Comparison of ENCODE assay signal across 2 cellular contexts in the genomic region with DNA sequence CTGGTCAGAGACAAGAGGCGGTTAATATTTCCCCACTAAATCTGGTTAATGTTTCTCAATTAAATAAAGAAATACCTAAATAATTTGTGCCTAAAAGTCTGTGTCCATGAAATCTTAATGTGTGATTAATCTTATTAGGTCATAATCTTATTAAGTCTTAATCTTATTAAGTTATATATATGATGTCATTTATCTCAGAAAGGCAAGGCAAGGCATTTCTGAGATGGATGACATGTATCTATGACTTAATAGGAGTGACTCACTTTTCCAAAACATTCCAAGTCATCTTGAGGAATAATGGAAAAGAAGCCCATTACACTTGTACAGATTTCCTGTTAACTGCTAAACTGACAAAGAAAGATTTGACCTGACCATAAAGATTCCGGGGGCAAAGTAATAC.
TF ChIP-seq lines count a peak whose summit lies in the region.

No MANE protein-coding gene starts in this region.

TF ChIP-seq in SK-N-SH treated with all-trans-retinoic acid at 6 μM for 48 hours, 23 proteins besides CTCF, POLR2A, EP300 and RAD21 (continued from another document):
- TF ChIP-seq, protein P1, sequence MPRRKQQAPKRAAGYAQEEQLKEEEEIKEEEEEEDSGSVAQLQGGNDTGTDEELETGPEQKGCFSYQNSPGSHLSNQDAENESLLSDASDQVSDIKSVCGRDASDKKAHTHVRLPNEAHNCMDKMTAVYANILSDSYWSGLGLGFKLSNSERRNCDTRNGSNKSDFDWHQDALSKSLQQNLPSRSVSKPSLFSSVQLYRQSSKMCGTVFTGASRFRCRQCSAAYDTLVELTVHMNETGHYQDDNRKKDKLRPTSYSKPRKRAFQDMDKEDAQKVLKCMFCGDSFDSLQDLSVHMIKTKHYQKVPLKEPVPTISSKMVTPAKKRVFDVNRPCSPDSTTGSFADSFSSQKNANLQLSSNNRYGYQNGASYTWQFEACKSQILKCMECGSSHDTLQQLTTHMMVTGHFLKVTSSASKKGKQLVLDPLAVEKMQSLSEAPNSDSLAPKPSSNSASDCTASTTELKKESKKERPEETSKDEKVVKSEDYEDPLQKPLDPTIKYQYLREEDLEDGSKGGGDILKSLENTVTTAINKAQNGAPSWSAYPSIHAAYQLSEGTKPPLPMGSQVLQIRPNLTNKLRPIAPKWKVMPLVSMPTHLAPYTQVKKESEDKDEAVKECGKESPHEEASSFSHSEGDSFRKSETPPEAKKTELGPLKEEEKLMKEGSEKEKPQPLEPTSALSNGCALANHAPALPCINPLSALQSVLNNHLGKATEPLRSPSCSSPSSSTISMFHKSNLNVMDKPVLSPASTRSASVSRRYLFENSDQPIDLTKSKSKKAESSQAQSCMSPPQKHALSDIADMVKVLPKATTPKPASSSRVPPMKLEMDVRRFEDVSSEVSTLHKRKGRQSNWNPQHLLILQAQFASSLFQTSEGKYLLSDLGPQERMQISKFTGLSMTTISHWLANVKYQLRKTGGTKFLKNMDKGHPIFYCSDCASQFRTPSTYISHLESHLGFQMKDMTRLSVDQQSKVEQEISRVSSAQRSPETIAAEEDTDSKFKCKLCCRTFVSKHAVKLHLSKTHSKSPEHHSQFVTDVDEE (CRISPR knock-in tag; IDR thresholded peaks at IDR 0.05) = no peak
- peak; percentile 69; the same call in 1 of the 2 replicates for TF ChIP-seq ZFP3 (CRISPR knock-in tag; IDR thresholded peaks at IDR 0.05)
- TF ChIP-seq OSR1 (CRISPR knock-in tag; IDR thresholded peaks at IDR 0.05) = no peak
- TF ChIP-seq CREB5 (CRISPR knock-in tag; IDR thresholded peaks at IDR 0.05; ENCODE audit: low read depth) = peak; percentile 91
- peak; percentile 70 for TF ChIP-seq SNAI2 (CRISPR knock-in tag; IDR thresholded peaks at IDR 0.05)
- TF ChIP-seq CSDC2 (CRISPR knock-in tag; IDR thresholded peaks at IDR 0.05) = no peak
TF ChIP-seq in SK-N-SH treated with all-trans-retinoic acid at 6 μM for 48 hours: peak in this region for 4.

TF ChIP-seq in SK-N-SH, 30 proteins besides CTCF, POLR2A, EP300 and RAD21 (continued from another document):
- no peak for TF ChIP-seq RXRA (IDR thresholded peaks at IDR 0.05; ENCODE audit: borderline replicate concordance, low read depth)
- TF ChIP-seq MAX (IDR thresholded peaks at IDR 0.05; ENCODE audit: low read depth) = no peak
- TF ChIP-seq NFIC (IDR thresholded peaks at IDR 0.05; ENCODE audit: borderline replicate concordance) = no peak
- TF ChIP-seq MEF2A (IDR thresholded peaks at IDR 0.05; ENCODE audit: borderline replicate concordance, low read depth) = no peak
- no peak for TF ChIP-seq USF2 (IDR thresholded peaks at IDR 0.05; ENCODE audit: borderline replicate concordance, low read depth, low read length)
- no peak for TF ChIP-seq USF1 (IDR thresholded peaks at IDR 0.05; ENCODE audit: borderline replicate concordance, low read depth)
- TF ChIP-seq PBX3 (IDR thresholded peaks at IDR 0.05) = no peak
- TF ChIP-seq GATA2 (CRISPR knock-in tag; IDR thresholded peaks at IDR 0.05) = no peak
- no peak for TF ChIP-seq FOXJ3 (CRISPR knock-in tag; IDR thresholded peaks at IDR 0.05)
TF ChIP-seq in SK-N-SH: peak in this region for 0.
